ENCODE assay signal across 1 cellular context in the genomic region with DNA sequence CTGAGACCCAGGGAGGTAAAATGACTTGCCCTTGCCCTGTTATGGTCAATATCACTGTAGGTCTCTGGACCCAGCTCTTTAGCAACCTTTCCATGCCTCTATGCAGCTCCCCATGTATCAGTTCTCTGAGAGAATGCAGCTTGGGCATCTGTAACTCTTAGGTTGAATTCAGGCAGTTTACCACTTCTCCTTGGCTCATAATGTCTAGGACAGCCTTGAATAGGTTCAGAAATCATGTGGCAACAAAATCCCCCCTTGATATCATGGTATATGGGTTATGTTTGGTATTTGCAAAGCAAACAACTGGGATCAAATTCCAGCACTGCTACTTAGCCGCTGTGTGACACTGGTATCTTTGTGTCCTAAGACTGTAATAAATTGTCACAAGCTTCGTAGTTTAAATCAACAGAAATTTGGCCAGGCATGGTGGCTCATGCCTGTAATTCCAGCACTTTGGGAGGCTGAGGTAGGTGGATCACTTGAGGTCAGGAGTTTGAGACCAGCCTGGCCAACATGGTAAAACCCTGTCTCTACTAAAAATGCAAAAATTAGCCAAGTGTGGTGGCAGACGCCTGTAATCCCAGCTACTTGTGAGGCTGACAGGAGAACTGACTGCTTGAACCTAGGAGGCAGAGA.
A peak's percentile ranks its signal among the peaks of the same experiment; 100 is the strongest.
TF ChIP-seq lines count a peak whose summit lies in the region.

No MANE protein-coding gene starts in this region.

TF ChIP-seq in HepG2, 621 proteins besides CTCF, POLR2A, EP300 and RAD21 (continued from another document and continues in another):
- TF ChIP-seq ZNF564 (CRISPR knock-in tag; IDR thresholded peaks at IDR 0.05) (peak; percentile 33; the same call in 1 of the 2 replicates), ZNF33B (CRISPR knock-in tag; IDR thresholded peaks at IDR 0.05) (no peak), NR2F1 (CRISPR knock-in tag; IDR thresholded peaks at IDR 0.05) (peak in 1 of 2 experiments; percentile 73; a peak in 2 of 4 replicates), RCOR2 (CRISPR knock-in tag; IDR thresholded peaks at IDR 0.05) (peak; percentile 94), RXRA (CRISPR knock-in tag; IDR thresholded peaks at IDR 0.05) (peak; percentile 46; the same call in 1 of the 2 replicates), SATB2 (CRISPR knock-in tag; IDR thresholded peaks at IDR 0.05) (0 out of 2 replicates have a peak, but pooled peaks have one; percentile 41), SOX13 (IDR thresholded peaks at IDR 0.05) (peak; percentile 13; the same call in 1 of the 2 replicates), SOX13 (CRISPR knock-in tag; conservative IDR thresholded peaks at IDR 0.05 in 1 of 2, IDR thresholded peaks at IDR 0.05 in 1 of 2) (peak in 1 of 2 experiments; percentile 81; a peak in 2 of 4 replicates), FOXP1 (IDR thresholded peaks at IDR 0.05) (peak; percentile 48), FOXP1 (CRISPR knock-in tag; IDR thresholded peaks at IDR 0.05) (peak; percentile 65), ZNF614 (CRISPR knock-in tag; IDR thresholded peaks at IDR 0.05; ENCODE audit: borderline replicate concordance) (peak; percentile 80; the same call in 1 of the 2 replicates), GABPB1 (CRISPR knock-in tag; IDR thresholded peaks at IDR 0.05) (peak; percentile 15; the same call in 1 of the 2 replicates), ZFP36L2 (CRISPR knock-in tag; IDR thresholded peaks at IDR 0.05) (no peak), NAIF1 (CRISPR knock-in tag; IDR thresholded peaks at IDR 0.05; ENCODE audit: borderline replicate concordance) (peak; percentile 71; the same call in 1 of the 2 replicates), ZFP36L1 (CRISPR knock-in tag; IDR thresholded peaks at IDR 0.05) (peak; percentile 55; the same call in 1 of the 2 replicates), FOXA1 (IDR thresholded peaks at IDR 0.05) (peak; percentile 91), FOXA1 (CRISPR knock-in tag; IDR thresholded peaks at IDR 0.05) (peak; percentile 97), KMT2B (CRISPR knock-in tag; IDR thresholded peaks at IDR 0.05) (peak; percentile 16; the same call in 1 of the 2 replicates), MIXL1 (CRISPR knock-in tag; IDR thresholded peaks at IDR 0.05) (peak; percentile 81), SRF (IDR thresholded peaks at IDR 0.05; ENCODE audit: low read depth, low read length) (peak; percentile 72), CREM (IDR thresholded peaks at IDR 0.05) (peak; percentile 79), CREM (CRISPR knock-in tag; IDR thresholded peaks at IDR 0.05) (no peak), IRF2 (CRISPR knock-in tag; IDR thresholded peaks at IDR 0.05) (peak; percentile 54; the same call in 1 of the 2 replicates), ZNF549 (CRISPR knock-in tag; IDR thresholded peaks at IDR 0.05) (no peak), KLF11 (CRISPR knock-in tag; IDR thresholded peaks at IDR 0.05) (0 out of 2 replicates have a peak, but pooled peaks have one; percentile 62), THAP11 (CRISPR knock-in tag; IDR thresholded peaks at IDR 0.05) (peak; percentile 54), ZNF747 (CRISPR knock-in tag; IDR thresholded peaks at IDR 0.05; ENCODE audit: borderline replicate concordance) (0 out of 2 replicates have a peak, but pooled peaks have one; percentile 53), MZF1 (CRISPR knock-in tag; IDR thresholded peaks at IDR 0.05; ENCODE audit: borderline replicate concordance) (0 out of 2 replicates have a peak, but pooled peaks have one; percentile 66), PPARG (CRISPR knock-in tag; conservative IDR thresholded peaks at IDR 0.05) (0 out of 2 replicates have a peak, but pooled peaks have one; percentile 19), ATM (IDR thresholded peaks at IDR 0.05; ENCODE audit: borderline replicate concordance) (no peak), ZNF558 (CRISPR knock-in tag; IDR thresholded peaks at IDR 0.05; ENCODE audit: borderline replicate concordance) (no peak)
- TF ChIP-seq, protein P1, sequence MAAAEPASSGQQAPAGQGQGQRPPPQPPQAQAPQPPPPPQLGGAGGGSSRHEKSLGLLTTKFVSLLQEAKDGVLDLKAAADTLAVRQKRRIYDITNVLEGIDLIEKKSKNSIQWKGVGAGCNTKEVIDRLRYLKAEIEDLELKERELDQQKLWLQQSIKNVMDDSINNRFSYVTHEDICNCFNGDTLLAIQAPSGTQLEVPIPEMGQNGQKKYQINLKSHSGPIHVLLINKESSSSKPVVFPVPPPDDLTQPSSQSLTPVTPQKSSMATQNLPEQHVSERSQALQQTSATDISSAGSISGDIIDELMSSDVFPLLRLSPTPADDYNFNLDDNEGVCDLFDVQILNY (CRISPR knock-in tag; conservative IDR thresholded peaks at IDR 0.05) = no peak
- TF ChIP-seq, protein P2, sequence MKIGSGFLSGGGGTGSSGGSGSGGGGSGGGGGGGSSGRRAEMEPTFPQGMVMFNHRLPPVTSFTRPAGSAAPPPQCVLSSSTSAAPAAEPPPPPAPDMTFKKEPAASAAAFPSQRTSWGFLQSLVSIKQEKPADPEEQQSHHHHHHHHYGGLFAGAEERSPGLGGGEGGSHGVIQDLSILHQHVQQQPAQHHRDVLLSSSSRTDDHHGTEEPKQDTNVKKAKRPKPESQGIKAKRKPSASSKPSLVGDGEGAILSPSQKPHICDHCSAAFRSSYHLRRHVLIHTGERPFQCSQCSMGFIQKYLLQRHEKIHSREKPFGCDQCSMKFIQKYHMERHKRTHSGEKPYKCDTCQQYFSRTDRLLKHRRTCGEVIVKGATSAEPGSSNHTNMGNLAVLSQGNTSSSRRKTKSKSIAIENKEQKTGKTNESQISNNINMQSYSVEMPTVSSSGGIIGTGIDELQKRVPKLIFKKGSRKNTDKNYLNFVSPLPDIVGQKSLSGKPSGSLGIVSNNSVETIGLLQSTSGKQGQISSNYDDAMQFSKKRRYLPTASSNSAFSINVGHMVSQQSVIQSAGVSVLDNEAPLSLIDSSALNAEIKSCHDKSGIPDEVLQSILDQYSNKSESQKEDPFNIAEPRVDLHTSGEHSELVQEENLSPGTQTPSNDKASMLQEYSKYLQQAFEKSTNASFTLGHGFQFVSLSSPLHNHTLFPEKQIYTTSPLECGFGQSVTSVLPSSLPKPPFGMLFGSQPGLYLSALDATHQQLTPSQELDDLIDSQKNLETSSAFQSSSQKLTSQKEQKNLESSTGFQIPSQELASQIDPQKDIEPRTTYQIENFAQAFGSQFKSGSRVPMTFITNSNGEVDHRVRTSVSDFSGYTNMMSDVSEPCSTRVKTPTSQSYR (CRISPR knock-in tag; IDR thresholded peaks at IDR 0.05; ENCODE audit: borderline replicate concordance) = peak; percentile 35; the same call in 1 of the 2 replicates
- TF ChIP-seq, protein P3, sequence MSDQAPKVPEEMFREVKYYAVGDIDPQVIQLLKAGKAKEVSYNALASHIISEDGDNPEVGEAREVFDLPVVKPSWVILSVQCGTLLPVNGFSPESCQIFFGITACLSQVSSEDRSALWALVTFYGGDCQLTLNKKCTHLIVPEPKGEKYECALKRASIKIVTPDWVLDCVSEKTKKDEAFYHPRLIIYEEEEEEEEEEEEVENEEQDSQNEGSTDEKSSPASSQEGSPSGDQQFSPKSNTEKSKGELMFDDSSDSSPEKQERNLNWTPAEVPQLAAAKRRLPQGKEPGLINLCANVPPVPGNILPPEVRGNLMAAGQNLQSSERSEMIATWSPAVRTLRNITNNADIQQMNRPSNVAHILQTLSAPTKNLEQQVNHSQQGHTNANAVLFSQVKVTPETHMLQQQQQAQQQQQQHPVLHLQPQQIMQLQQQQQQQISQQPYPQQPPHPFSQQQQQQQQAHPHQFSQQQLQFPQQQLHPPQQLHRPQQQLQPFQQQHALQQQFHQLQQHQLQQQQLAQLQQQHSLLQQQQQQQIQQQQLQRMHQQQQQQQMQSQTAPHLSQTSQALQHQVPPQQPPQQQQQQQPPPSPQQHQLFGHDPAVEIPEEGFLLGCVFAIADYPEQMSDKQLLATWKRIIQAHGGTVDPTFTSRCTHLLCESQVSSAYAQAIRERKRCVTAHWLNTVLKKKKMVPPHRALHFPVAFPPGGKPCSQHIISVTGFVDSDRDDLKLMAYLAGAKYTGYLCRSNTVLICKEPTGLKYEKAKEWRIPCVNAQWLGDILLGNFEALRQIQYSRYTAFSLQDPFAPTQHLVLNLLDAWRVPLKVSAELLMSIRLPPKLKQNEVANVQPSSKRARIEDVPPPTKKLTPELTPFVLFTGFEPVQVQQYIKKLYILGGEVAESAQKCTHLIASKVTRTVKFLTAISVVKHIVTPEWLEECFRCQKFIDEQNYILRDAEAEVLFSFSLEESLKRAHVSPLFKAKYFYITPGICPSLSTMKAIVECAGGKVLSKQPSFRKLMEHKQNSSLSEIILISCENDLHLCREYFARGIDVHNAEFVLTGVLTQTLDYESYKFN (CRISPR knock-in tag; conservative IDR thresholded peaks at IDR 0.05) = peak; percentile 95
- TF ChIP-seq, protein P4, sequence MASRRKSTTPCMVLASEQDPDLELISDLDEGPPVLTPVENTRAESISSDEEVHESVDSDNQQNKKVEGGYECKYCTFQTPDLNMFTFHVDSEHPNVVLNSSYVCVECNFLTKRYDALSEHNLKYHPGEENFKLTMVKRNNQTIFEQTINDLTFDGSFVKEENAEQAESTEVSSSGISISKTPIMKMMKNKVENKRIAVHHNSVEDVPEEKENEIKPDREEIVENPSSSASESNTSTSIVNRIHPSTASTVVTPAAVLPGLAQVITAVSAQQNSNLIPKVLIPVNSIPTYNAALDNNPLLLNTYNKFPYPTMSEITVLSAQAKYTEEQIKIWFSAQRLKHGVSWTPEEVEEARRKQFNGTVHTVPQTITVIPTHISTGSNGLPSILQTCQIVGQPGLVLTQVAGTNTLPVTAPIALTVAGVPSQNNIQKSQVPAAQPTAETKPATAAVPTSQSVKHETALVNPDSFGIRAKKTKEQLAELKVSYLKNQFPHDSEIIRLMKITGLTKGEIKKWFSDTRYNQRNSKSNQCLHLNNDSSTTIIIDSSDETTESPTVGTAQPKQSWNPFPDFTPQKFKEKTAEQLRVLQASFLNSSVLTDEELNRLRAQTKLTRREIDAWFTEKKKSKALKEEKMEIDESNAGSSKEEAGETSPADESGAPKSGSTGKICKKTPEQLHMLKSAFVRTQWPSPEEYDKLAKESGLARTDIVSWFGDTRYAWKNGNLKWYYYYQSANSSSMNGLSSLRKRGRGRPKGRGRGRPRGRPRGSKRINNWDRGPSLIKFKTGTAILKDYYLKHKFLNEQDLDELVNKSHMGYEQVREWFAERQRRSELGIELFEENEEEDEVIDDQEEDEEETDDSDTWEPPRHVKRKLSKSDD (CRISPR knock-in tag; IDR thresholded peaks at IDR 0.05; ENCODE audit: low read depth) = peak; percentile 62; the same call in 1 of the 2 replicates
- TF ChIP-seq, protein P5, sequence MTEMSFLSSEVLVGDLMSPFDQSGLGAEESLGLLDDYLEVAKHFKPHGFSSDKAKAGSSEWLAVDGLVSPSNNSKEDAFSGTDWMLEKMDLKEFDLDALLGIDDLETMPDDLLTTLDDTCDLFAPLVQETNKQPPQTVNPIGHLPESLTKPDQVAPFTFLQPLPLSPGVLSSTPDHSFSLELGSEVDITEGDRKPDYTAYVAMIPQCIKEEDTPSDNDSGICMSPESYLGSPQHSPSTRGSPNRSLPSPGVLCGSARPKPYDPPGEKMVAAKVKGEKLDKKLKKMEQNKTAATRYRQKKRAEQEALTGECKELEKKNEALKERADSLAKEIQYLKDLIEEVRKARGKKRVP (CRISPR knock-in tag; IDR thresholded peaks at IDR 0.05) = peak in 1 of 2 experiments; percentile 61; a peak in 2 of 4 replicates
- TF ChIP-seq, protein P6, sequence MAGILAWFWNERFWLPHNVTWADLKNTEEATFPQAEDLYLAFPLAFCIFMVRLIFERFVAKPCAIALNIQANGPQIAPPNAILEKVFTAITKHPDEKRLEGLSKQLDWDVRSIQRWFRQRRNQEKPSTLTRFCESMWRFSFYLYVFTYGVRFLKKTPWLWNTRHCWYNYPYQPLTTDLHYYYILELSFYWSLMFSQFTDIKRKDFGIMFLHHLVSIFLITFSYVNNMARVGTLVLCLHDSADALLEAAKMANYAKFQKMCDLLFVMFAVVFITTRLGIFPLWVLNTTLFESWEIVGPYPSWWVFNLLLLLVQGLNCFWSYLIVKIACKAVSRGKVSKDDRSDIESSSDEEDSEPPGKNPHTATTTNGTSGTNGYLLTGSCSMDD (CRISPR knock-in tag; IDR thresholded peaks at IDR 0.05) = no peak
- TF ChIP-seq, protein P7, sequence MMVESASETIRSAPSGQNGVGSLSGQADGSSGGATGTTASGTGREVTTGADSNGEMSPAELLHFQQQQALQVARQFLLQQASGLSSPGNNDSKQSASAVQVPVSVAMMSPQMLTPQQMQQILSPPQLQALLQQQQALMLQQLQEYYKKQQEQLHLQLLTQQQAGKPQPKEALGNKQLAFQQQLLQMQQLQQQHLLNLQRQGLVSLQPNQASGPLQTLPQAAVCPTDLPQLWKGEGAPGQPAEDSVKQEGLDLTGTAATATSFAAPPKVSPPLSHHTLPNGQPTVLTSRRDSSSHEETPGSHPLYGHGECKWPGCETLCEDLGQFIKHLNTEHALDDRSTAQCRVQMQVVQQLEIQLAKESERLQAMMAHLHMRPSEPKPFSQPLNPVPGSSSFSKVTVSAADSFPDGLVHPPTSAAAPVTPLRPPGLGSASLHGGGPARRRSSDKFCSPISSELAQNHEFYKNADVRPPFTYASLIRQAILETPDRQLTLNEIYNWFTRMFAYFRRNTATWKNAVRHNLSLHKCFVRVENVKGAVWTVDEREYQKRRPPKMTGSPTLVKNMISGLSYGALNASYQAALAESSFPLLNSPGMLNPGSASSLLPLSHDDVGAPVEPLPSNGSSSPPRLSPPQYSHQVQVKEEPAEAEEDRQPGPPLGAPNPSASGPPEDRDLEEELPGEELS (CRISPR knock-in tag; IDR thresholded peaks at IDR 0.05) = peak; percentile 85
- TF ChIP-seq, protein P8, sequence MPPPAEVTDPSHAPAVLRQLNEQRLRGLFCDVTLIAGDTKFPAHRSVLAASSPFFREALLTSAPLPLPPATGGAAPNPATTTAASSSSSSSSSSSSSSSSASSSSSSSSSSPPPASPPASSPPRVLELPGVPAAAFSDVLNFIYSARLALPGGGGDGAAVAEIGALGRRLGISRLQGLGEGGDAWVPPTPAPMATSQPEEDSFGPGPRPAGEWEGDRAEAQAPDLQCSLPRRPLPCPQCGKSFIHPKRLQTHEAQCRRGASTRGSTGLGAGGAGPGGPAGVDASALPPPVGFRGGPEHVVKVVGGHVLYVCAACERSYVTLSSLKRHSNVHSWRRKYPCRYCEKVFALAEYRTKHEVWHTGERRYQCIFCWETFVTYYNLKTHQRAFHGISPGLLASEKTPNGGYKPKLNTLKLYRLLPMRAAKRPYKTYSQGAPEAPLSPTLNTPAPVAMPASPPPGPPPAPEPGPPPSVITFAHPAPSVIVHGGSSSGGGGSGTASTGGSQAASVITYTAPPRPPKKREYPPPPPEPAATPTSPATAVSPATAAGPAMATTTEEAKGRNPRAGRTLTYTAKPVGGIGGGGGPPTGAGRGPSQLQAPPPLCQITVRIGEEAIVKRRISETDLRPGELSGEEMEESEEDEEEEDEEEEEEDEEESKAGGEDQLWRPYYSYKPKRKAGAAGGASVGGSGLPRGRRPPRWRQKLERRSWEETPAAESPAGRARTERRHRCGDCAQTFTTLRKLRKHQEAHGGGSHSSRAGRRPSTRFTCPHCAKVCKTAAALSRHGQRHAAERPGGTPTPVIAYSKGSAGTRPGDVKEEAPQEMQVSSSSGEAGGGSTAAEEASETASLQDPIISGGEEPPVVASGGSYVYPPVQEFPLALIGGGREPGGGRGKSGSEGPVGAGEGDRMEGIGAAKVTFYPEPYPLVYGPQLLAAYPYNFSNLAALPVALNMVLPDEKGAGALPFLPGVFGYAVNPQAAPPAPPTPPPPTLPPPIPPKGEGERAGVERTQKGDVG (CRISPR knock-in tag; IDR thresholded peaks at IDR 0.05; ENCODE audit: borderline replicate concordance) = no peak
